ENCODE assay signal across 21 cellular contexts in genomic region chr11:116874251-116874650, GRCh38. TPM values are rescaled to one million over a fixed set of nuclear protein-coding genes. Genes with fewer than 3 reads are reported as not detected.
DNase-seq lines count a peak whose midpoint lies in the region; TF ChIP-seq lines count a peak whose summit lies in the region.
"Had no signal": no experiment of that assay in that cellular context is flagged by ENCODE, and none has a peak within 500 bp of the region (broad histone marks: within the 10 kb centered on the region; RNA-seq: fewer than 3 reads in every experiment).

No MANE protein-coding gene starts in this region.

- H3K4me3 ChIP-seq in mesodermal cell (ENCODE audit: extremely low read depth, insufficient read depth, low read length, poor library complexity, severe bottlenecking): no peak overlapping the region
- H3K4me3 ChIP-seq: coronary artery, gastrocnemius medialis had no signal

- peaks cover 54% of the 10 kb centered on the region for H3K36me3 ChIP-seq in mesodermal cell (ENCODE audit: control insufficient read depth, insufficient read depth, low read length)

- H3K9me3 ChIP-seq in mesodermal cell (ENCODE audit: control insufficient read depth, low read length): no peaks in the 10 kb centered on the region
- H3K9me3 ChIP-seq: gastrocnemius medialis had no signal

- WGBS in mesodermal cell (ENCODE audit: insufficient coverage in 2 of 2), 2 experiments: 94 to 100% methylated on average over 1 to 2 of the region's 2 CpGs

- peak; percentile 82 for DNase-seq in EH (ENCODE audit: low read depth)
- DNase-seq in M059J (ENCODE audit: low read depth): peak; percentile 49
- DNase-seq in erythroblast (lab: John Stamatoyannopoulos, UW): peak; percentile 5 to 8
- DNase-seq in germinal center (ENCODE audit: low spot score): no peak
- DNase-seq in NK-92 (lab: John Stamatoyannopoulos, UW; ENCODE audit: unreplicated experiment): no peak
- no peak for DNase-seq in NK-92 treated with Interleukin-12 subunit alpha and Interleukin-12 subunit beta, amount 100 ng/mL, for 24 hours (lab: John Stamatoyannopoulos, UW)
- no peak for DNase-seq in activated CD8-positive, alpha-beta memory T cell treated with anti-CD3 and anti-CD28 coated beads for 24 hours
- DNase-seq: activated CD4-positive, alpha-beta memory T cell treated with anti-CD3 and anti-CD28 coated beads, Interleukin-2, amount 10 ng/mL, durations not matched to agents 7 days and 5 days; activated T-cell treated with anti-CD3 and anti-CD28 coated beads, Interleukin-2, amount 50 U/mL, for 4 hours; DND-41; gastrocnemius medialis; naive thymus-derived CD4-positive, alpha-beta T cell; NCI-H187 treated with DMSO at 0.1 percent for 48 hours; NCI-H510A; SHP77 treated with DMSO at 0.1 percent for 48 hours; stimulated activated naive CD8-positive, alpha-beta T cell treated with anti-CD3 and anti-CD28 coated beads, Interleukin-15, Interleukin-2, amounts not matched to agents 100 U/mL and 50 U/mL, for 24 hours had no signal

- peak overlapping the region; percentile 47 for H3K27ac ChIP-seq in mesodermal cell (ENCODE audit: low read depth, low read length, severe bottlenecking)
- H3K27ac ChIP-seq: coronary artery, gastrocnemius medialis, VCaP had no signal

- no peak for TF ChIP-seq POLR2A in erythroblast (IDR thresholded peaks at IDR 0.05; ENCODE audit: low read length)

- peaks cover 11% of the 10 kb centered on the region for H3K4me1 ChIP-seq in mesodermal cell (ENCODE audit: control insufficient read depth, insufficient read depth, low read length, poor library complexity, severe bottlenecking)

RNA-seq across cellular contexts. Expression of gene APOA1, which starts 36.8 kb away (rescaled TPM):
- total RNA-seq in M059J (2014; rRNA removed; shearing (Covaris generic)): not detected in 2 replicates
- polyA plus RNA-seq in mesodermal cell (2013, experiment 1 of 2): 21.2 TPM
- polyA plus RNA-seq in mesodermal cell (2013, experiment 2 of 2): 19.6 TPM
- total RNA-seq: activated CD4-positive, alpha-beta memory T cell treated with anti-CD3 and anti-CD28 coated beads, Interleukin-2, amount 10 ng/mL, durations not matched to agents 7 days and 5 days had no signal
- polyA plus RNA-seq: naive thymus-derived CD4-positive, alpha-beta T cell had no signal

RNA-seq across cellular contexts. Expression of gene APOC3, which starts 44.5 kb away (rescaled TPM):
- not detected in 2 replicates for total RNA-seq in M059J (2014; rRNA removed; shearing (Covaris generic))
- polyA plus RNA-seq in mesodermal cell (2013, experiment 1 of 2): not detected
- not detected for polyA plus RNA-seq in mesodermal cell (2013, experiment 2 of 2)
- total RNA-seq: activated CD4-positive, alpha-beta memory T cell treated with anti-CD3 and anti-CD28 coated beads, Interleukin-2, amount 10 ng/mL, durations not matched to agents 7 days and 5 days; activated naive CD4-positive, alpha-beta T cell treated with anti-CD3 and anti-CD28 coated beads, Interleukin-2, amount 50 U/mL, for 72 hours; lung microvascular endothelial cell; naive thymus-derived CD4-positive, alpha-beta T cell had no signal
- polyA plus RNA-seq: naive thymus-derived CD4-positive, alpha-beta T cell had no signal

RNA-seq across cellular contexts. Expression of gene APOA4, which starts 51.1 kb away (rescaled TPM):
- not detected in 2 replicates for total RNA-seq in M059J (2014; rRNA removed; shearing (Covaris generic))
- polyA plus RNA-seq in mesodermal cell (2013, experiment 1 of 2): not detected
- not detected for polyA plus RNA-seq in mesodermal cell (2013, experiment 2 of 2)
- total RNA-seq: activated CD4-positive, alpha-beta memory T cell treated with anti-CD3 and anti-CD28 coated beads, Interleukin-2, amount 10 ng/mL, durations not matched to agents 7 days and 5 days; activated naive CD4-positive, alpha-beta T cell treated with anti-CD3 and anti-CD28 coated beads, Interleukin-2, amount 50 U/mL, for 72 hours; activated T-cell treated with anti-CD3 and anti-CD28 coated beads, Interleukin-2, amount 50 U/mL, for 4 hours; lung microvascular endothelial cell; naive thymus-derived CD4-positive, alpha-beta T cell had no signal
- polyA plus RNA-seq: naive thymus-derived CD4-positive, alpha-beta T cell had no signal

Comparison
In these comparisons a context has a peak if more than half of its experiments do, and no peak if none do; other contexts are left out.
1. DNase-seq: peak in EH (single experiment), M059J (single experiment) and erythroblast (2 of 2); none in germinal center (single experiment), NK-92 (single experiment), NK-92 treated with Interleukin-12 subunit alpha and Interleukin-12 subunit beta, amount 100 ng/mL, for 24 hours (single experiment) and activated CD8-positive, alpha-beta memory T cell treated with anti-CD3 and anti-CD28 coated beads for 24 hours (single experiment).